In the genomic region with DNA sequence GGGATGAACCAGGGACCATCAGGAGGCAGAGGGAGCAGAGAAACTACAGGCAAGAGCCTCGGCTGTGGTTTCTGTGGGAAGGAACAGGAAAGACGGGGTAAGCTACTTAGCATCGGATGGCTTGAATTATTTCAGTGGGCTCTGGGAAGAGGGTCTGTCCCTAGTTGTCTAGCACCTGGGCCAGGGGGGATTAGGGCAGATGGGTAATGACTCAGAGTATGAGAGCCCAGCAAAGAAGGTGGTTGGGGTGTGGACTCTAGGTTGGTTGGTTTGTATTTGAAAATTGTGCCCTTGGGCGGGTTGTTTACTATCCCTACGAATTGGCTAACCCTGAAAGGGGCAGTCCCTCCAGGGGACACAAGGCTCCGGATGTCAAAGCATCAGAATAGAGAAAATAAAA, we compare ENCODE assay signal across 14 cellular contexts.
A peak's percentile ranks its signal among the peaks of the same experiment; 100 is the strongest.
DNase-seq lines count a peak whose midpoint lies in the region; ATAC-seq and TF ChIP-seq lines count a peak whose summit lies in the region.
"Had no signal": no experiment of that assay in that cellular context is flagged by ENCODE, and none has a peak within 500 bp of the region (broad histone marks: within the 10 kb centered on the region; RNA-seq: fewer than 3 reads in every experiment).

No MANE protein-coding gene starts in this region.

- no peaks in the 10 kb centered on the region for H3K9me3 ChIP-seq in sigmoid colon
- no peaks in the 10 kb centered on the region for H3K9me3 ChIP-seq in Caco-2
- H3K9me3 ChIP-seq: BE2C, left lung had no signal

- H3K4me1 ChIP-seq in sigmoid colon (peaks cover 0 to 27% (median 25%) of the 10 kb centered on the region in 4 donors), Caco-2 (no peaks in the 10 kb centered on the region)

- peak overlapping the region; percentile 74 for H3K27ac Mint-ChIP-seq in activated naive CD8-positive, alpha-beta T cell
- no peak overlapping the region for H3K27ac Mint-ChIP-seq in Caco-2 (ENCODE audit: unreplicated experiment)
- H3K27ac Mint-ChIP-seq: H9 had no signal

- DNase-seq in ELF-1 (ENCODE audit: low read depth, low spot score), result peak; percentile 21
- DNase-seq in KBM-7, result peak; percentile 49
- DNase-seq in sigmoid colon, result no peak
- no peak for DNase-seq in NCI-H2029 treated with DMSO at 0.1 percent for 48 hours (lab: John Stamatoyannopoulos, UW)
- DNase-seq in Caco-2, result no peak
- DNase-seq: amygdala, BE2C, H9, left lung, NCI-H1048, NCI-H69 had no signal

- peaks cover 50% of the 10 kb centered on the region for H3K4me1 Mint-ChIP-seq in activated naive CD8-positive, alpha-beta T cell (ENCODE audit: low read depth)
- peaks cover 5% of the 10 kb centered on the region for H3K4me1 Mint-ChIP-seq in Caco-2 (ENCODE audit: low read depth, unreplicated experiment)

- H3K27ac ChIP-seq in sigmoid colon, result peak overlapping the region; percentile 34 to 51 (median 48)
- H3K27ac ChIP-seq: left lung had no signal

- no peak for TF ChIP-seq EP300 in sigmoid colon (IDR thresholded peaks at IDR 0.05)

- TF ChIP-seq CTCF in sigmoid colon (IDR thresholded peaks at IDR 0.05) (no peak), Caco-2 (IDR thresholded peaks at IDR 0.05; ENCODE audit: insufficient read depth in 1 of 2, low read depth in 1 of 2, low read length in 1 of 2, severe bottlenecking in 1 of 2, unreplicated experiment in 1 of 2) (no peak)

- CTCF ChIA-PET in Caco-2 (lab: Charles Lee), result no interaction called here

- POLR2A ChIA-PET in Caco-2 (lab: Charles Lee), result no interaction called here

- 56 to 78% methylated on average over 6 of the region's 6 CpGs for WGBS in sigmoid colon, 2 donors

- H3K36me3 Mint-ChIP-seq in activated naive CD8-positive, alpha-beta T cell, result peaks cover 6% of the 10 kb centered on the region
- H3K36me3 Mint-ChIP-seq in Caco-2 (ENCODE audit: insufficient read depth, unreplicated experiment), result no peaks in the 10 kb centered on the region

- no peaks in the 10 kb centered on the region for H3K27me3 Mint-ChIP-seq in activated naive CD8-positive, alpha-beta T cell
- no peaks in the 10 kb centered on the region for H3K27me3 Mint-ChIP-seq in Caco-2 (ENCODE audit: insufficient read depth, unreplicated experiment)

- H3K4me3 ChIP-seq in sigmoid colon (no peak overlapping the region), Caco-2 (ENCODE audit: low read depth, low read length) (no peak overlapping the region)
- H3K4me3 ChIP-seq: left lung had no signal

- BruUV-seq in Caco-2 (replicated peaks; lab: Mats Ljungman, UMichigan), result no TSS peak

- intact Hi-C loops in sigmoid colon (cut with DNase I) (no loop called here), Caco-2 (cut with micrococcal nuclease; ENCODE audit: unreplicated experiment) (no loop called here)

- no peak for TF ChIP-seq POLR2A in sigmoid colon (IDR thresholded peaks at IDR 0.05)

- no peaks in the 10 kb centered on the region for H3K9me3 Mint-ChIP-seq in activated naive CD8-positive, alpha-beta T cell (ENCODE audit: low read depth)
- H3K9me3 Mint-ChIP-seq in Caco-2 (ENCODE audit: unreplicated experiment), result no peaks in the 10 kb centered on the region
- H3K9me3 Mint-ChIP-seq: H9 had no signal

- no peaks in the 10 kb centered on the region for H3K36me3 ChIP-seq in sigmoid colon
- no peaks in the 10 kb centered on the region for H3K36me3 ChIP-seq in Caco-2 (ENCODE audit: control insufficient read depth, insufficient read depth, low read length)
- H3K36me3 ChIP-seq: BE2C, left lung had no signal

- in situ Hi-C loops in KBM-7 (cut with MboI; ENCODE audit: low pct_unique_long_range_greater_than_20kb, low sequenced_read_pairs), result no loop called here

- H3K27me3 ChIP-seq in sigmoid colon, result no peaks in the 10 kb centered on the region
- no peaks in the 10 kb centered on the region for H3K27me3 ChIP-seq in Caco-2 (replicated peaks; ENCODE audit: control insufficient read depth, insufficient read depth, low read length)
- H3K27me3 ChIP-seq: BE2C, left lung had no signal

- no peak for ATAC-seq in GM21367 (IDR thresholded peaks at IDR 0.05; ENCODE audit: unreplicated experiment)
- ATAC-seq: activated CD4-positive, CD25-positive, alpha-beta regulatory T cell treated with anti-CD3 and anti-CD28 coated beads, Interleukin-2, amount 50 U/mL, for 24 hours; left lung had no signal

- peak overlapping the region; percentile 19 for H3K4me3 Mint-ChIP-seq in activated naive CD8-positive, alpha-beta T cell
- H3K4me3 Mint-ChIP-seq in Caco-2 (ENCODE audit: unreplicated experiment), result no peak overlapping the region
- H3K4me3 Mint-ChIP-seq: H9 had no signal

Comparison
In these comparisons a context has a peak if more than half of its experiments do, and no peak if none do; other contexts are left out.
1. DNase-seq: peak in ELF-1 (single experiment) and KBM-7 (single experiment); none in sigmoid colon (single experiment), NCI-H2029 treated with DMSO at 0.1 percent for 48 hours (single experiment) and Caco-2 (0 of 2).